Comparison of ENCODE assay signal across 10 cellular contexts in genomic region chr3:184259396-184259877, GRCh38.
DNase-seq lines count a peak whose midpoint lies in the region; ATAC-seq lines count a peak whose summit lies in the region.
"Had no signal": no experiment of that assay in that cellular context is flagged by ENCODE, and none has a peak within 500 bp of the region (broad histone marks: within the 10 kb centered on the region; RNA-seq: fewer than 3 reads in every experiment).

No MANE protein-coding gene starts in this region.

- CTCF ChIA-PET in activated naive CD4-positive, alpha-beta T cell treated with anti-CD3 and anti-CD28 coated beads, Interleukin-2, amount 10 ng/mL, durations not matched to agents 7 days and 5 days (lab: Charles Lee), result interaction anchor here (1.0 to 1.3 kb wide), 2 partner anchors 9 to 32 kb away, joined by 3 read pairs; no protein-coding TSS in a partner anchor

- H3K9me3 Mint-ChIP-seq in activated naive CD4-positive, alpha-beta T cell treated with anti-CD3 and anti-CD28 coated beads, Interleukin-2, amount 10 ng/mL, durations not matched to agents 7 days and 5 days, result no peaks in the 10 kb centered on the region
- no peaks in the 10 kb centered on the region for H3K9me3 Mint-ChIP-seq in stimulated activated memory B cell treated with anti-CD40 and anti-IgM and Interleukin-4, amounts not matched to agents 10 μg/mL and 1 μg/mL and 100 μg/mL, for 72 hours

- peaks cover 3% of the 10 kb centered on the region for H3K36me3 Mint-ChIP-seq in activated naive CD4-positive, alpha-beta T cell treated with anti-CD3 and anti-CD28 coated beads, Interleukin-2, amount 10 ng/mL, durations not matched to agents 7 days and 5 days
- peaks cover 20% of the 10 kb centered on the region for H3K36me3 Mint-ChIP-seq in stimulated activated memory B cell treated with anti-CD40 and anti-IgM and Interleukin-4, amounts not matched to agents 10 μg/mL and 1 μg/mL and 100 μg/mL, for 72 hours

- DNase-seq in activated naive CD4-positive, alpha-beta T cell treated with anti-CD3 and anti-CD28 coated beads, Interleukin-2, amount 10 ng/mL, durations not matched to agents 7 days and 5 days, result no peak
- DNase-seq in activated naive CD4-positive, alpha-beta T cell treated with anti-CD3 and anti-CD28 coated beads, Interleukin-2, amount 50 U/mL, for 16 hours, result no peak
- DNase-seq in NCI-H526 treated with DMSO at 0.1 percent for 48 hours (lab: John Stamatoyannopoulos, UW), result peak; percentile 10
- DNase-seq in HCEC 1CT, result no peak
- no peak for DNase-seq in head of caudate nucleus
- DNase-seq in COLO829 (ENCODE audit: low spot score), result no peak

- peaks cover 63% of the 10 kb centered on the region for H3K27me3 ChIP-seq in iPS-20b (ENCODE audit: insufficient read depth, low read length)

- intact Hi-C loops in head of caudate nucleus (cut with DNase I), result loop anchor here (5.0 kb wide), 1 partner anchor 33 kb away; no protein-coding TSS in a partner anchor

- peak overlapping the region; percentile 45; the same call in 1 of the 2 replicates for H3K4me3 ChIP-seq in iPS-20b (ENCODE audit: low read length)

- no peaks in the 10 kb centered on the region for H3K36me3 ChIP-seq in iPS-20b (ENCODE audit: insufficient read depth, low read depth, low read length)

- no peak overlapping the region for H3K9ac ChIP-seq in iPS-20b (ENCODE audit: low read depth, low read length)
- H3K9ac ChIP-seq: BLaER1 treated with 17β-estradiol and CSF1 and Interleukin-3, amounts not matched to agents 10 nM and 100 nM had no signal

- no peak for ATAC-seq in stimulated activated memory B cell treated with anti-CD40 and anti-IgM and Interleukin-4, amounts not matched to agents 10 μg/mL and 1 μg/mL and 100 μg/mL, for 72 hours

- no peaks in the 10 kb centered on the region; the same call in 1 of the 2 replicates for H3K4me1 ChIP-seq in iPS-20b (ENCODE audit: insufficient read depth, low read length)

- no peaks in the 10 kb centered on the region for H3K9me3 ChIP-seq in iPS-20b (ENCODE audit: insufficient read depth, low read depth, low read length)
- H3K9me3 ChIP-seq: BLaER1 treated with 17β-estradiol and CSF1 and Interleukin-3, amounts not matched to agents 10 nM and 100 nM; spleen had no signal

- H3K27me3 Mint-ChIP-seq in activated naive CD4-positive, alpha-beta T cell treated with anti-CD3 and anti-CD28 coated beads, Interleukin-2, amount 10 ng/mL, durations not matched to agents 7 days and 5 days, result peaks cover 70% of the 10 kb centered on the region
- H3K27me3 Mint-ChIP-seq in stimulated activated memory B cell treated with anti-CD40 and anti-IgM and Interleukin-4, amounts not matched to agents 10 μg/mL and 1 μg/mL and 100 μg/mL, for 72 hours, result peaks cover 47% of the 10 kb centered on the region

- peak overlapping the region; percentile 38 for H3K4me3 Mint-ChIP-seq in activated naive CD4-positive, alpha-beta T cell treated with anti-CD3 and anti-CD28 coated beads, Interleukin-2, amount 10 ng/mL, durations not matched to agents 7 days and 5 days
- H3K4me3 Mint-ChIP-seq in stimulated activated memory B cell treated with anti-CD40 and anti-IgM and Interleukin-4, amounts not matched to agents 10 μg/mL and 1 μg/mL and 100 μg/mL, for 72 hours, result peak overlapping the region; percentile 63

- H3K4me1 Mint-ChIP-seq in activated naive CD4-positive, alpha-beta T cell treated with anti-CD3 and anti-CD28 coated beads, Interleukin-2, amount 10 ng/mL, durations not matched to agents 7 days and 5 days, result peaks cover 22% of the 10 kb centered on the region
- H3K4me1 Mint-ChIP-seq in stimulated activated memory B cell treated with anti-CD40 and anti-IgM and Interleukin-4, amounts not matched to agents 10 μg/mL and 1 μg/mL and 100 μg/mL, for 72 hours, result peaks cover 18% of the 10 kb centered on the region

- no peak overlapping the region for H3K27ac Mint-ChIP-seq in activated naive CD4-positive, alpha-beta T cell treated with anti-CD3 and anti-CD28 coated beads, Interleukin-2, amount 10 ng/mL, durations not matched to agents 7 days and 5 days
- H3K27ac Mint-ChIP-seq in stimulated activated memory B cell treated with anti-CD40 and anti-IgM and Interleukin-4, amounts not matched to agents 10 μg/mL and 1 μg/mL and 100 μg/mL, for 72 hours, result no peak overlapping the region

- no peak overlapping the region for H3K27ac ChIP-seq in iPS-20b (ENCODE audit: low read length)
- H3K27ac ChIP-seq: BLaER1 treated with 17β-estradiol and CSF1 and Interleukin-3, amounts not matched to agents 10 nM and 100 nM; spleen had no signal
